Comparison of ENCODE assay signal across 8 cellular contexts in the genomic region with DNA sequence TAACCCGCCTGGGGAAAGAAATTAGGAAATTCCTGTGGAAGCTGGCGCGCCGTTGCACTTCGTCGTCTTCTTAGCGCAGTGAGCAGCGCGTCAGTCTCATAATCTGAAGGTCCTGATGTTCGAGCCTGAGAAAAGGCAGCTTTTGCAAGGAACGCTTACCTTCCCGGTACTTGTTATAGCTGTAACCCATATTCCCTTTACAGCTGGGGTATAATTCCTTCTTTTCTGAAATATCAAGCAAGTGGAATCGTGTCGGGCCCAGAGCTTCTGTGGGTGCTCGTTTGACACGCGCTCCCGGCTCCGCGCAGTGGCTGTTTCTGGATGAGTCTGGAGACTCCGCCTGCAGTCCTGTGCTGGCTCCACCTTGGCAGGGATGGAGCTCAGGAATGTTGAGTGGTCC.
A peak's percentile ranks its signal among the peaks of the same experiment; 100 is the strongest.
DNase-seq lines count a peak whose midpoint lies in the region; ATAC-seq and TF ChIP-seq lines count a peak whose summit lies in the region.
"Not testable (repeated sequence)": the region's sequence is repeated elsewhere in the genome, so short reads cannot be mapped to it uniquely, and the experiment has no call there.

No MANE protein-coding gene starts in this region.

- CTCF ChIA-PET in WTC11 (lab: Charles Lee); mammary epithelial cell (lab: Charles Lee; ENCODE audit: low non-redundant PET): not testable (repeated sequence)

- POLR2A ChIA-PET in WTC11 (lab: Charles Lee): not testable (repeated sequence)

- not testable (repeated sequence) for H3K79me1 ChIP-seq in mesendoderm (ENCODE audit: low read length)

- TF ChIP-seq CTCF in WTC11 (IDR thresholded peaks at IDR 0.05); mammary epithelial cell (conservative IDR thresholded peaks at IDR 0.05 in 1 of 2, IDR thresholded peaks at IDR 0.05 in 1 of 2; ENCODE audit: extremely low read depth in 1 of 2, insufficient read depth in 1 of 2, low read depth in 1 of 2, low read length in 2 of 2); fibroblast of mammary gland (conservative IDR thresholded peaks at IDR 0.05; ENCODE audit: control insufficient read depth, insufficient read depth, low read depth, low read length): not testable (repeated sequence)

- not testable (repeated sequence) for H3K9me3 ChIP-seq in GM23248 (ENCODE audit: low read depth); HUES48 (ENCODE audit: control insufficient read depth, insufficient read depth, low read length); mammary epithelial cell (replicated peaks; ENCODE audit: insufficient read depth, low read length)

- WGBS in GM23248 (ENCODE audit: low coverage in 1 of 2, low lambda C conversion rate in 2 of 2, missing lambda C conversion rate in 2 of 2), 2 experiments: 6 to 10% methylated on average over 16 to 21 of the region's 21 CpGs
- 7% methylated on average over 7 of the region's 21 CpGs for WGBS in mammary epithelial cell (ENCODE audit: low coverage, missing lambda C conversion rate)
- no CpG with 5 or more reads among the region's 21 CpGs for WGBS in mesendoderm (ENCODE audit: extremely low coverage, insufficient coverage, low lambda C conversion rate)

- peak; percentile 50 for ATAC-seq in WTC11

- peak overlapping the region; percentile 74 for H3K4me3 Mint-ChIP-seq in WTC11

- H3F3A ChIP-seq in GM23248 (ENCODE audit: insufficient read depth): not testable (repeated sequence)

- not testable (repeated sequence) for H2BK120ac ChIP-seq in mesendoderm (ENCODE audit: low read depth, low read length)

- not testable (repeated sequence) for H4K20me1 ChIP-seq in GM23248 (ENCODE audit: insufficient read depth); mammary epithelial cell (ENCODE audit: insufficient read depth, low read length)

- H3K9me3 Mint-ChIP-seq in WTC11: not testable (repeated sequence)

- H3K27ac Mint-ChIP-seq in WTC11: not testable (repeated sequence)

- H3K4ac ChIP-seq in mesendoderm (ENCODE audit: low read depth, low read length): not testable (repeated sequence)

- H3K4me2 ChIP-seq in GM23248 (ENCODE audit: unreplicated experiment); mammary epithelial cell (ENCODE audit: insufficient read depth, low read depth, low read length); mesendoderm (ENCODE audit: low read length): not testable (repeated sequence)

- H3K27ac ChIP-seq in GM23248; HUES48 (ENCODE audit: low read depth, low read length); mammary epithelial cell (ENCODE audit: insufficient read depth, low read depth, low read length); mesendoderm (ENCODE audit: low read depth, low read length): not testable (repeated sequence)

- not testable (repeated sequence) for H3K18ac ChIP-seq in mesendoderm (ENCODE audit: low read length)

- H3K4me1 ChIP-seq in GM23248 (ENCODE audit: insufficient read depth); HUES48 (ENCODE audit: control insufficient read depth, insufficient read depth, low read length); mammary epithelial cell (ENCODE audit: insufficient read depth, low read length); mesendoderm (ENCODE audit: control insufficient read depth, low read depth, low read length): not testable (repeated sequence)

- peaks cover 59% of the 10 kb centered on the region for H3K27me3 ChIP-seq in GM23248 (replicated peaks; ENCODE audit: insufficient read depth)
- peaks cover 35% of the 10 kb centered on the region for H3K27me3 ChIP-seq in HUES48 (ENCODE audit: control insufficient read depth, insufficient read depth, low read length)
- H3K27me3 ChIP-seq in mammary epithelial cell (ENCODE audit: insufficient read depth, low read length); mesendoderm (ENCODE audit: insufficient read depth, low read length, poor library complexity): not testable (repeated sequence)

- H3K56ac ChIP-seq in mesendoderm (ENCODE audit: low read length): not testable (repeated sequence)

- H2BK5ac ChIP-seq in mesendoderm (ENCODE audit: low read length): not testable (repeated sequence)

- intact Hi-C loops in mammary epithelial cell (cut with micrococcal nuclease): not testable (repeated sequence)

- in situ Hi-C loops in GM23248 (cut with MboI); mammary epithelial cell (cut with MboI; ENCODE audit: low sequenced_read_pairs in 2 of 2): not testable (repeated sequence)

- not testable (repeated sequence) for H2AK5ac ChIP-seq in mesendoderm (ENCODE audit: low read length)

- dilution Hi-C loops in mammary epithelial cell (cut with HindIII; ENCODE audit: low sequenced_read_pairs): not testable (repeated sequence)

- peak; percentile 3 for DNase-seq in AG08395 (ENCODE audit: low spot score)
- peak; percentile 24 for DNase-seq in GM23248
- peak; percentile 61 for DNase-seq in WTC11 (ENCODE audit: low spot score)
- DNase-seq in mammary epithelial cell: peak; percentile 53
- DNase-seq in fibroblast of mammary gland (ENCODE audit: low read depth): peak; percentile 65
- peak; percentile 69 for DNase-seq in iPS DF 4.7 (ENCODE audit: extremely low read depth, low spot score)
- DNase-seq in mesendoderm: peak; percentile 51

- not testable (repeated sequence) for H3K36me3 Mint-ChIP-seq in WTC11

- H2AFZ ChIP-seq in GM23248; mammary epithelial cell (ENCODE audit: low read depth, low read length): not testable (repeated sequence)

- not testable (repeated sequence) for H4K8ac ChIP-seq in mesendoderm (ENCODE audit: low read depth, low read length)

- H3K27me3 Mint-ChIP-seq in WTC11 (ENCODE audit: low read depth): peaks cover 51% of the 10 kb centered on the region

- H3K36me3 ChIP-seq in GM23248 (ENCODE audit: low read depth); HUES48 (ENCODE audit: control insufficient read depth, insufficient read depth, low read length); mammary epithelial cell (ENCODE audit: insufficient read depth, low read length); mesendoderm (ENCODE audit: control insufficient read depth, insufficient read depth, low read length): not testable (repeated sequence)

- H3K9me2 ChIP-seq in GM23248 (ENCODE audit: insufficient read depth): not testable (repeated sequence)

- H4K5ac ChIP-seq in mesendoderm (ENCODE audit: low read length): not testable (repeated sequence)

- TSS peak; percentile 74 for BruUV-seq in mammary epithelial cell (replicated peaks; lab: Mats Ljungman, UMichigan)

- H3K4me1 Mint-ChIP-seq in WTC11: peaks cover 36% of the 10 kb centered on the region

- H3K9ac ChIP-seq in GM23248; HUES48 (ENCODE audit: low read depth, low read length); mammary epithelial cell (ENCODE audit: insufficient read depth, low read length); mesendoderm (ENCODE audit: low read length): not testable (repeated sequence)

- H3K79me2 ChIP-seq in GM23248 (ENCODE audit: insufficient read depth); mammary epithelial cell (ENCODE audit: insufficient read depth, low read length); mesendoderm (ENCODE audit: control insufficient read depth, insufficient read depth, low read length): not testable (repeated sequence)

- not testable (repeated sequence) for H3K23ac ChIP-seq in mesendoderm (ENCODE audit: low read length)

- not testable (repeated sequence) for H2BK15ac ChIP-seq in mesendoderm (replicated peaks; ENCODE audit: low read depth)

- H3K4me3 ChIP-seq in GM23248; mammary epithelial cell (replicated peaks in 1 of 3; ENCODE audit: insufficient read depth in 1 of 3, low read depth in 2 of 3, low read length in 3 of 3); fibroblast of mammary gland (ENCODE audit: control insufficient read depth, low read depth, low read length); mesendoderm (ENCODE audit: low read length): not testable (repeated sequence)
- peak overlapping the region; percentile 64 for H3K4me3 ChIP-seq in HUES48 (ENCODE audit: low read depth, low read length)

Comparison
In these comparisons a context has a peak if more than half of its experiments do, and no peak if none do; other contexts are left out.
1. DNase-seq: peak in every context shown above with its lines; median percentile 69 in iPS DF 4.7; 65 in fibroblast of mammary gland; 61 in WTC11; 53 in mammary epithelial cell; 51 in mesendoderm; 24 in GM23248; 3 in AG08395.